Comparison of ENCODE assay signal across 16 cellular contexts in the genomic region with DNA sequence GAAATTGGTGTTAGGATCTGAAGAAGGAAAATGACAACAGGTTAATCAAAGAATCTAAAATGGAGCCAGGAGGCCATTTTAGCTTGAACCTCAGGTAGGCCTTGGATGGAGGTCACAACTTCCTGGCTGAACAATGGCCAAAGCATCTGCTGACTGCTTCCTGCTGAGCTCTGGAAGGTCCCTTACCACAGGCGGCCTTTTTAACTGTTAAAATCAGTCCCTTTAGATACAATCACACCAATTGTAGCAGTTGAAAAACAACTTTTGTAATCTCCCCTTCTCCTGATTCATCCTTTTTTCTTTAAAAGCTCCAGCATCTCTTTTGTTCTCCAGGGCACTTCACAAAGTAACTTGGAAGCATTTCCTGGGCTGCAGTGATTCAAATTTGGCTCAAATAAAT.
A peak's percentile ranks its signal among the peaks of the same experiment; 100 is the strongest.
DNase-seq lines count a peak whose midpoint lies in the region; ATAC-seq, FAIRE-seq and TF ChIP-seq lines count a peak whose summit lies in the region.
"Had no signal": no experiment of that assay in that cellular context is flagged by ENCODE, and none has a peak within 500 bp of the region (broad histone marks: within the 10 kb centered on the region; RNA-seq: fewer than 3 reads in every experiment).

No MANE protein-coding gene starts in this region.

- intact Hi-C loops in GM12878 (cut with micrococcal nuclease; ENCODE audit: unreplicated experiment) = no loop called here
- intact Hi-C loops in left ventricle myocardium superior (cut with micrococcal nuclease) = no loop called here

- RAD21 ChIA-PET in GM12878 (lab: Charles Lee; ENCODE audit: unreplicated experiment) = no interaction called here

- H3K4me1 ChIP-seq in GM12878 (ENCODE audit: control insufficient read depth, insufficient read depth, low read length) = no peaks in the 10 kb centered on the region
- H3K4me1 ChIP-seq in iPS-18a (ENCODE audit: control insufficient read depth, low read depth, low read length) = peaks cover 30% of the 10 kb centered on the region
- peaks cover 0 to 17% of the 10 kb centered on the region in 2 donors for H3K4me1 ChIP-seq in neuronal stem cell (ENCODE audit: control insufficient read depth in 2 of 2, insufficient read depth in 1 of 2, low read depth in 1 of 2, low read length in 2 of 2)

- H3K4ac ChIP-seq in neuronal stem cell (ENCODE audit: low read length) = no peak overlapping the region

- POLR2A ChIA-PET in GM12878 (lab: Charles Lee) = no interaction called here

- no peak for ATAC-seq in GM12878
- no peak for ATAC-seq in HG03460 (IDR thresholded peaks at IDR 0.05; ENCODE audit: unreplicated experiment)
- ATAC-seq in left ventricle myocardium superior = no peak

- no peak overlapping the region for H4K91ac ChIP-seq in neuronal stem cell (ENCODE audit: low read depth, low read length, poor library complexity)

- H2BK5ac ChIP-seq in neuronal stem cell (ENCODE audit: low read length) = no peak overlapping the region

- H4K8ac ChIP-seq in neuronal stem cell (ENCODE audit: low read depth, low read length) = no peak overlapping the region

- no peak overlapping the region for H3K23ac ChIP-seq in neuronal stem cell (ENCODE audit: low read depth, low read length, poor library complexity)

- H2AK5ac ChIP-seq in neuronal stem cell (ENCODE audit: low read depth, low read length) = no peak overlapping the region

- SMC1A ChIA-PET in GM12878 (lab: Charles Lee; ENCODE audit: uncharacterized antibody, unreplicated experiment) = no interaction called here

- H2BK12ac ChIP-seq in neuronal stem cell (ENCODE audit: low read length) = no peak overlapping the region

- H3K27ac ChIP-seq in GM12878 (ENCODE audit: control insufficient read depth, insufficient read depth) = no peak overlapping the region
- peak overlapping the region; percentile 39 for H3K27ac ChIP-seq in iPS-18a (ENCODE audit: low read length)
- H3K27ac ChIP-seq in neuronal stem cell (replicated peaks; ENCODE audit: low read length) = no peak overlapping the region
- H3K27ac ChIP-seq: RWPE1 had no signal

- no peak for TF ChIP-seq POLR2A in GM12878 (IDR thresholded peaks at IDR 0.05; ENCODE audit: low read depth, low read length)

- H3K27me3 ChIP-seq in GM12878 (replicated peaks in 1 of 2; ENCODE audit: control insufficient read depth in 2 of 2, insufficient read depth in 2 of 2, low read length in 1 of 2) (no peaks in the 10 kb centered on the region), iPS-18a (ENCODE audit: control insufficient read depth, insufficient read depth, low read length) (no peaks in the 10 kb centered on the region), neuronal stem cell (ENCODE audit: control insufficient read depth in 3 of 3, insufficient read depth in 3 of 3, low read depth in 1 of 3, low read length in 3 of 3) (no peaks in the 10 kb centered on the region)
- H3K27me3 ChIP-seq: MG63 had no signal

- no peaks in the 10 kb centered on the region for H3K79me2 ChIP-seq in GM12878 (ENCODE audit: control insufficient read depth, insufficient read depth, low read length)

- H2AFZ ChIP-seq in GM12878 (ENCODE audit: control insufficient read depth, low read depth, low read length) = no peak overlapping the region
- H2AFZ ChIP-seq in neuronal stem cell (ENCODE audit: low read length) = peak overlapping the region; percentile 55

- H3K4me3 ChIP-seq in GM12878 = no peak overlapping the region
- peak overlapping the region; percentile 6 for H3K4me3 ChIP-seq in iPS-18a (ENCODE audit: low read length)
- no peak overlapping the region for H3K4me3 ChIP-seq in neuronal stem cell (ENCODE audit: low read length in 2 of 2)
- H3K4me3 ChIP-seq: MG63 had no signal

- no peaks in the 10 kb centered on the region for H3K9me3 ChIP-seq in GM12878 (replicated peaks; ENCODE audit: control insufficient read depth, insufficient read depth, low read length)
- no peaks in the 10 kb centered on the region for H3K9me3 ChIP-seq in iPS-18a (ENCODE audit: control insufficient read depth, low read depth, low read length)
- H3K9me3 ChIP-seq in neuronal stem cell (replicated peaks in 1 of 2; ENCODE audit: control insufficient read depth in 2 of 2, insufficient read depth in 1 of 2, low read depth in 1 of 2, low read length in 2 of 2) = peaks cover 0 to 2% of the 10 kb centered on the region in 2 donors
- H3K9me3 ChIP-seq: MG63 had no signal

- no peak overlapping the region for H3K14ac ChIP-seq in neuronal stem cell (ENCODE audit: low read length)

- H3K36me3 ChIP-seq in GM12878 (ENCODE audit: control insufficient read depth in 2 of 2, insufficient read depth in 2 of 2, low read length in 1 of 2) = no peaks in the 10 kb centered on the region
- H3K36me3 ChIP-seq in iPS-18a (ENCODE audit: control insufficient read depth, low read depth, low read length) = no peaks in the 10 kb centered on the region
- H3K36me3 ChIP-seq in neuronal stem cell (replicated peaks in 1 of 2; ENCODE audit: control insufficient read depth in 2 of 2, insufficient read depth in 2 of 2, low read length in 2 of 2) = no peaks in the 10 kb centered on the region
- H3K36me3 ChIP-seq: MG63 had no signal

- CTCF ChIA-PET in GM12878 (lab: Yijun Ruan, JAX) = no interaction called here

- DNase-seq in HT1080 (ENCODE audit: low read depth) (peak; percentile 24), GM12878 (ENCODE audit: low read depth, low spot score) (no peak), neuronal stem cell (ENCODE audit: low spot score) (no peak), NCI-H524 treated with DMSO at 0.1 percent for 48 hours (lab: John Stamatoyannopoulos, UW) (no peak), left ventricle myocardium superior (no peak)
- DNase-seq: ACHN, AML-193, DMS 273 treated with DMSO at 0.1 percent for 48 hours, MG63, NCI-H1092 treated with DMSO at 0.1 percent for 48 hours, NCI-H1694 treated with DMSO at 0.1 percent for 48 hours, NCI-H345, NCI-H69 had no signal

- TF ChIP-seq CTCF in GM12878 (IDR thresholded peaks at IDR 0.05 in 2 of 3, conservative IDR thresholded peaks at IDR 0.05 in 1 of 3; ENCODE audit: control insufficient read depth in 2 of 3, extremely low read depth in 1 of 3, insufficient read depth in 1 of 3, low read depth in 3 of 3, low read length in 3 of 3) = no peak

- H2BK15ac ChIP-seq in neuronal stem cell (ENCODE audit: low read length) = no peak overlapping the region

- no peak overlapping the region for H3K4me2 ChIP-seq in GM12878 (ENCODE audit: control insufficient read depth, insufficient read depth)
- no peak overlapping the region for H3K4me2 ChIP-seq in neuronal stem cell (ENCODE audit: insufficient read depth, low read length, poor library complexity, severe bottlenecking)

- no TSS peak for BruUV-seq in GM12878 (replicated peaks; lab: Mats Ljungman, UMichigan)

- 8% methylated on average over 1 of the region's 1 CpG for WGBS in GM12878 (ENCODE audit: insufficient coverage, insufficient replicate concordance, low lambda C conversion rate, missing lambda C conversion rate)
- no CpG with 5 or more reads among the region's 1 CpG for WGBS in neuronal stem cell (ENCODE audit: extremely low coverage in 2 of 2, insufficient read length in 2 of 2, insufficient replicate concordance in 1 of 2), 2 donors

- no peaks in the 10 kb centered on the region for H4K20me1 ChIP-seq in GM12878 (ENCODE audit: control insufficient read depth, insufficient read depth)

- in situ Hi-C loops in GM12878 (cut with MboI) = no loop called here

- H3K9ac ChIP-seq in GM12878 (ENCODE audit: control insufficient read depth, insufficient read depth, low read length) (no peak overlapping the region), iPS-18a (ENCODE audit: low read length) (no peak overlapping the region), neuronal stem cell (ENCODE audit: low read depth, low read length, poor library complexity) (no peak overlapping the region)

- no peak for TF ChIP-seq RAD21 in GM12878 (IDR thresholded peaks at IDR 0.05; ENCODE audit: insufficient read depth, low read depth, low read length)

- H3K79me1 ChIP-seq in neuronal stem cell (ENCODE audit: low read depth, low read length) = no peaks in the 10 kb centered on the region

- TF ChIP-seq EP300 in GM12878 (IDR thresholded peaks at IDR 0.05; ENCODE audit: borderline replicate concordance in 1 of 2, control insufficient read depth in 1 of 2, low read depth in 2 of 2, low read length in 2 of 2) = no peak

- H2BK120ac ChIP-seq in neuronal stem cell (ENCODE audit: low read depth, low read length) = no peak overlapping the region

- no peak overlapping the region for H3K18ac ChIP-seq in neuronal stem cell (ENCODE audit: low read length)

- FAIRE-seq in GM12878 (lab: Jason Lieb, UNC) = no peak

TF ChIP-seq in GM12878, 131 proteins besides CTCF, POLR2A, EP300 and RAD21 (continues in another document):
- 0 out of 2 replicates have a peak, but pooled peaks have one; percentile 13 for TF ChIP-seq GABPA (IDR thresholded peaks at IDR 0.05; ENCODE audit: low read depth)
- no peak for TF ChIP-seq STAT3 (IDR thresholded peaks at IDR 0.05; ENCODE audit: low read depth, low read length)
- no peak for TF ChIP-seq SMC3 (IDR thresholded peaks at IDR 0.05; ENCODE audit: borderline replicate concordance, low read length)
- TF ChIP-seq ZNF24 (IDR thresholded peaks at IDR 0.05) = no peak
- TF ChIP-seq YY1 (IDR thresholded peaks at IDR 0.05; ENCODE audit: low read depth, low read length) = peak; percentile 83
- TF ChIP-seq, protein P1, sequence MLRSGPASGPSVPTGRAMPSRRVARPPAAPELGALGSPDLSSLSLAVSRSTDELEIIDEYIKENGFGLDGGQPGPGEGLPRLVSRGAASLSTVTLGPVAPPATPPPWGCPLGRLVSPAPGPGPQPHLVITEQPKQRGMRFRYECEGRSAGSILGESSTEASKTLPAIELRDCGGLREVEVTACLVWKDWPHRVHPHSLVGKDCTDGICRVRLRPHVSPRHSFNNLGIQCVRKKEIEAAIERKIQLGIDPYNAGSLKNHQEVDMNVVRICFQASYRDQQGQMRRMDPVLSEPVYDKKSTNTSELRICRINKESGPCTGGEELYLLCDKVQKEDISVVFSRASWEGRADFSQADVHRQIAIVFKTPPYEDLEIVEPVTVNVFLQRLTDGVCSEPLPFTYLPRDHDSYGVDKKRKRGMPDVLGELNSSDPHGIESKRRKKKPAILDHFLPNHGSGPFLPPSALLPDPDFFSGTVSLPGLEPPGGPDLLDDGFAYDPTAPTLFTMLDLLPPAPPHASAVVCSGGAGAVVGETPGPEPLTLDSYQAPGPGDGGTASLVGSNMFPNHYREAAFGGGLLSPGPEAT (IDR thresholded peaks at IDR 0.05; ENCODE audit: low read depth) = no peak
